ENCODE assay signal across 8 cellular contexts in the genomic region with DNA sequence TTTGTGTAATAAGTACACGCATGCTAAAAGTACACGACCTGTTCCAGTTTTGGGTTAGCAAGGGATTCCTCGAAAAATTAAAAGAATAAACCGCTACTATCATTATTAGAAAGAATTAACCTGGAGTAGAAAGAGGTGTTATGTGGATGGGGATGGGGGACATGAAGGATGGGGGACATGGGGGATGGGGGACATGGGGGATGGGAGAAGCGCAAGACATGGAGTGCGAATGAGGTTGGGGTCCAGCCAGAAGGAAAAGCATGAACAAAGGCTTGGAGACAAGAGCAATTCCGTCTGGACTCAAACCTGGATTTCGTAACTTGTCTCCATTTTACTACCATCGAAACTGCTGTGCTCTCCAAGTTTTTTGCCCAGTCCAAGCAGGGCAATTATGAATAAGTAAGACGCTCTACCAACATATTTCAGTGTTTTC. TPM values are rescaled to one million over a fixed set of nuclear protein-coding genes. Genes with fewer than 3 reads are reported as not detected.
DNase-seq lines count a peak whose midpoint lies in the region; ATAC-seq, FAIRE-seq and TF ChIP-seq lines count a peak whose summit lies in the region.

No MANE protein-coding gene starts in this region.

- no peak for TF ChIP-seq CTCF in ascending aorta (IDR thresholded peaks at IDR 0.05)
- TF ChIP-seq CTCF in thoracic aorta (IDR thresholded peaks at IDR 0.05), result no peak

- H3K4me3 ChIP-seq in BLaER1, result peak overlapping the region; percentile 96
- peak overlapping the region; percentile 74 to 79 for H3K4me3 ChIP-seq in ascending aorta
- peak overlapping the region; percentile 93 for H3K4me3 ChIP-seq in thoracic aorta

- H4K20me1 ChIP-seq in BLaER1, result peaks cover 35% of the 10 kb centered on the region

- H3K4me1 ChIP-seq in BLaER1 (peaks cover 11% of the 10 kb centered on the region), ascending aorta (no peaks in the 10 kb centered on the region), thoracic aorta (ENCODE audit: control insufficient read depth in 1 of 2, low read depth in 2 of 2) (peaks cover 9 to 12% of the 10 kb centered on the region in 2 donors)

- peak overlapping the region; percentile 75 for H3K4me2 ChIP-seq in BLaER1

- no peaks in the 10 kb centered on the region for H3K27me3 ChIP-seq in BLaER1
- H3K27me3 ChIP-seq in ascending aorta, result no peaks in the 10 kb centered on the region
- H3K27me3 ChIP-seq in layer of hippocampus (ENCODE audit: control insufficient read depth, insufficient read depth, low read length), result no peaks in the 10 kb centered on the region
- H3K27me3 ChIP-seq in thoracic aorta (replicated peaks; ENCODE audit: insufficient read depth), result no peaks in the 10 kb centered on the region

- peak overlapping the region; percentile 99 for H3K9ac ChIP-seq in BLaER1

- TF ChIP-seq POLR2A in H54 (IDR thresholded peaks at IDR 0.05; ENCODE audit: low read depth, low read length), result no peak

- intact Hi-C loops in ascending aorta (cut with DNase I), result loop anchor here (5.0 kb wide), 1 partner anchor 159 kb away; no protein-coding TSS in a partner anchor

- H3K9me3 ChIP-seq in BLaER1 (peaks cover 21% of the 10 kb centered on the region), ascending aorta (no peaks in the 10 kb centered on the region), thoracic aorta (no peaks in the 10 kb centered on the region)

- peaks cover 19% of the 10 kb centered on the region for H3K36me3 ChIP-seq in BLaER1
- H3K36me3 ChIP-seq in ascending aorta, result no peaks in the 10 kb centered on the region
- H3K36me3 ChIP-seq in thoracic aorta, result no peaks in the 10 kb centered on the region

- ATAC-seq in HG03196 (IDR thresholded peaks at IDR 0.05; ENCODE audit: unreplicated experiment) (peak; percentile 3), thoracic aorta (ENCODE audit: insufficient number of reproducible peaks, low FRiP score, low read depth) (no peak), GM18873 (IDR thresholded peaks at IDR 0.05; ENCODE audit: low FRiP score, unreplicated experiment) (no peak)

- no peak for FAIRE-seq in H54 (lab: Jason Lieb, UNC)

- peak overlapping the region; percentile 99; the same call in 1 of the 2 replicates for H3K27ac ChIP-seq in BLaER1
- H3K27ac ChIP-seq in ascending aorta, result peak overlapping the region in 1 of 2 donors; percentile 53
- peak overlapping the region; percentile 68 for H3K27ac ChIP-seq in layer of hippocampus (ENCODE audit: low read depth, low read length)
- peak overlapping the region in 1 of 2 donors; percentile 71 for H3K27ac ChIP-seq in thoracic aorta

- no peak for DNase-seq in ascending aorta (ENCODE audit: low spot score in 2 of 2)
- DNase-seq in thoracic aorta (ENCODE audit: low spot score), result no peak
- no peak for DNase-seq in H54 (ENCODE audit: insufficient read length, low spot score)
- no peak for DNase-seq in activated CD8-positive, alpha-beta memory T cell treated with anti-CD3 and anti-CD28 coated beads for 24 hours

RNA-seq across cellular contexts. Expression of gene KDM1A, which starts 0.6 kb away (rescaled TPM):
- total RNA-seq in ascending aorta, result 28.7 TPM
- total RNA-seq in thoracic aorta, result 10 to 100 TPM; 23.4 to 44.1 TPM

RNA-seq across cellular contexts. Expression of gene TEX46, which starts 3.0 kb away (rescaled TPM):
- total RNA-seq in ascending aorta, result not detected
- not detected for total RNA-seq in thoracic aorta

RNA-seq across cellular contexts. Expression of gene LACTBL1, which starts 46.0 kb away (rescaled TPM):
- total RNA-seq in ascending aorta (not detected), thoracic aorta (not detected)
